10 cellular contexts compared by ENCODE assay signal in the genomic region with DNA sequence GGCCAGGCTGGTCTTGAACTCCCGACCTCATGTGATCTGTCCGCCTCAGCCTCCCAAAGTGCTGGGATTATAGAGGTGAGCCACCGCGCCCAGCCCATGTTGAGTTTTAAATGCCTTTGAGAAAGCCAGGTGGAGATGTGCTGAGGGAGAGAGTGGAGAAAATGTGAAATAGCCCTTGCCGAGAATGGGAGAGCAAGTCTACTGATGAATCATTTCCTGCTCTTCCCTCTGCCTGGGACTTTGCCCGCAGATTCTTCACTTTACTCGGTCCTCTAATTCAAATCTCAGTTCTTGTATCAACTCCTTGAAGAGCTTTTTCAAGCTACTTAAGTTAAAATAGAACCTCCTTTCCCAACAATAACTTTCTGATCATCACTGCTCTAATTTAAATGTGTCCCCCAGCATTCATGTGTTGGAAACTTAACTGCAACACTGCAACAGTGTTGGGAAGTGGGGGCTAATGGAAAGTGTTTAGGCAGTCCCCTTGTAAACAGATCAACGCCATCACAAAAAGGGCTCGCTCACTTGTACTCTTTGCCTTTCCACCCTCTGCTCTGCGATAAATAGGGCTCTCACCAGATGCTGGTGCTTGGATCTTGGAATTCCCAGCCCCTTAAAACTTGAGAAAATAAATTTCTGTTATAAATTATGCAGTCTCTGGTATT. TPM values are rescaled to one million over a fixed set of nuclear protein-coding genes. Genes with fewer than 3 reads are reported as not detected.
DNase-seq lines count a peak whose midpoint lies in the region; ATAC-seq and TF ChIP-seq lines count a peak whose summit lies in the region.
"Had no signal": no experiment of that assay in that cellular context is flagged by ENCODE, and none has a peak within 500 bp of the region (broad histone marks: within the 10 kb centered on the region; RNA-seq: fewer than 3 reads in every experiment).

No MANE protein-coding gene starts in this region.

- WGBS in transverse colon (ENCODE audit: low coverage in 1 of 2), 2 donors = 68 to 80% methylated on average over 8 to 10 of the region's 10 CpGs

- no peak for TF ChIP-seq POLR2A in transverse colon (IDR thresholded peaks at IDR 0.05)

- H3K4me3 Mint-ChIP-seq in activated naive CD8-positive, alpha-beta T cell treated with anti-CD3 and anti-CD28 coated beads, Interleukin-2, amount 50 U/mL, for 24 hours = no peak overlapping the region
- H3K4me3 Mint-ChIP-seq: neural crest cell had no signal

- peak; percentile 24 for ATAC-seq in left ventricle myocardium superior
- no peak for ATAC-seq in activated naive CD8-positive, alpha-beta T cell treated with anti-CD3 and anti-CD28 coated beads, Interleukin-2, amount 50 U/mL, for 24 hours

- DNase-seq in HK-2 (ENCODE audit: unreplicated experiment) (peak; percentile 50), amniotic stem cell (lab: John Stamatoyannopoulos, UW) (peak; percentile 6), left ventricle myocardium superior (peak; percentile 27), transverse colon (peak; percentile 21)
- DNase-seq in central memory CD4-positive, alpha-beta T cell = no peak
- no peak for DNase-seq in activated naive CD8-positive, alpha-beta T cell treated with anti-CD3 and anti-CD28 coated beads, Interleukin-2, amount 50 U/mL, for 24 hours
- DNase-seq in stimulated activated naive CD4-positive, alpha-beta T cell (lab: John Stamatoyannopoulos, UW) = no peak
- DNase-seq: hippocampal formation; NK-92 treated with Interleukin-12 subunit alpha and Interleukin-12 subunit beta, amount 100 ng/mL, for 24 hours had no signal

- TF ChIP-seq CTCF in transverse colon (IDR thresholded peaks at IDR 0.05) = no peak

- no peak overlapping the region for H3K4me3 ChIP-seq in transverse colon

- no peak for TF ChIP-seq EP300 in transverse colon (IDR thresholded peaks at IDR 0.05; ENCODE audit: low read depth)

- no peaks in the 10 kb centered on the region for H3K36me3 ChIP-seq in transverse colon

- H3K4me1 Mint-ChIP-seq in activated naive CD8-positive, alpha-beta T cell treated with anti-CD3 and anti-CD28 coated beads, Interleukin-2, amount 50 U/mL, for 24 hours = no peaks in the 10 kb centered on the region

- peaks cover 4% of the 10 kb centered on the region for H3K9me3 Mint-ChIP-seq in activated naive CD8-positive, alpha-beta T cell treated with anti-CD3 and anti-CD28 coated beads, Interleukin-2, amount 50 U/mL, for 24 hours
- H3K9me3 Mint-ChIP-seq: neural crest cell had no signal

- intact Hi-C loops in left ventricle myocardium superior (cut with micrococcal nuclease) (no loop called here), transverse colon (cut with DNase I; ENCODE audit: low total_unique reads) (no loop called here)

- no peaks in the 10 kb centered on the region for H3K27me3 ChIP-seq in transverse colon

- H3K27ac ChIP-seq in transverse colon = peak overlapping the region; percentile 64 to 80 (median 76)

- H3K27ac Mint-ChIP-seq in activated naive CD8-positive, alpha-beta T cell treated with anti-CD3 and anti-CD28 coated beads, Interleukin-2, amount 50 U/mL, for 24 hours = no peak overlapping the region

- H3K27me3 Mint-ChIP-seq in activated naive CD8-positive, alpha-beta T cell treated with anti-CD3 and anti-CD28 coated beads, Interleukin-2, amount 50 U/mL, for 24 hours = no peaks in the 10 kb centered on the region

- H3K9me3 ChIP-seq in transverse colon = no peaks in the 10 kb centered on the region

- peaks cover 18 to 52% (median 22%) of the 10 kb centered on the region in 4 donors for H3K4me1 ChIP-seq in transverse colon

- peaks cover 9% of the 10 kb centered on the region for H3K36me3 Mint-ChIP-seq in activated naive CD8-positive, alpha-beta T cell treated with anti-CD3 and anti-CD28 coated beads, Interleukin-2, amount 50 U/mL, for 24 hours (ENCODE audit: low read depth)

- in situ Hi-C loops in transverse colon (cut with MboI; ENCODE audit: low pct_ligation_motif_present in 1 of 4, low pct_unique_long_range_greater_than_20kb in 1 of 4, low sequenced_read_pairs in 3 of 4) = loop anchor here in 1 of 4 donors (25.0 kb wide), 1 partner anchor 118 kb away; no protein-coding TSS in a partner anchor

RNA-seq across cellular contexts. Expression of a gene that starts 27.8 kb away (rescaled TPM):
- total RNA-seq in left ventricle myocardium superior = 52.3 TPM
- total RNA-seq in transverse colon = 10 to 100 TPM; 56.1 to 82.1 (median 65.4) TPM

Comparison
In these comparisons a context has a peak if more than half of its experiments do, and no peak if none do; other contexts are left out.
1. DNase-seq: peak in HK-2 (single experiment), amniotic stem cell (single experiment), left ventricle myocardium superior (single experiment) and transverse colon (single experiment); none in central memory CD4-positive, alpha-beta T cell (single experiment), activated naive CD8-positive, alpha-beta T cell treated with anti-CD3 and anti-CD28 coated beads, Interleukin-2, amount 50 U/mL, for 24 hours (single experiment) and stimulated activated naive CD4-positive, alpha-beta T cell (0 of 6).